Comparison of ENCODE assay signal across 1 cellular context in the genomic region with DNA sequence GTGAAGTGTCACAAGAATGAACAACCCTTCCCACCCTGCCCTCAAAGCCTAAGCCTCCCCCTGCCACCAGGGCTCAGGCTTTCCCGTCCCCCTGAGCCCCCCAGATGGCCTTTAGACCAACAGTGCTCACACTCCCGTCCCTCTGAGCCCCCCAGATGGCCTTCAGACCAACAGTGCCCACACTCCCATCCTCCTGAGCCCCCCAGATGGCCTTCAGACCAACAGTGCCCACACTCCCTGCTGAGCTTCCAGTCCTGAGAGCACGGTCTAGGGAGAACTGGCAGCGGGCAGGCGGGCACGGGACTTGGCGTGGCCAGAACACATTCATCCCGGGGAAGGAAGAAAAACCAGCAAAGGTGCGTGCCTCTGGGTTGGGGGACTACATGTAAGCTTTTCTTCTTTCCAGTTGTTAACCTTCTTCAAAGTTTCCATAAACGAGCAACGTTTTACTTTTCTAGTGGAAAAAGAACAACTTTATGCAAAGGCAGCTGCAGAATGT.
TF ChIP-seq lines count a peak whose summit lies in the region.

No MANE protein-coding gene starts in this region.

TF ChIP-seq in H1, 55 proteins besides CTCF, POLR2A, EP300 and RAD21:
- TF ChIP-seq SIX5 (IDR thresholded peaks at IDR 0.05; ENCODE audit: low read depth, low read length): no peak
- TF ChIP-seq JUN (IDR thresholded peaks at IDR 0.05; ENCODE audit: low read depth, low read length): no peak
- TF ChIP-seq BRCA1 (IDR thresholded peaks at IDR 0.05; ENCODE audit: low read depth, low read length): no peak
- TF ChIP-seq E2F6 (IDR thresholded peaks at IDR 0.05): no peak
- no peak for TF ChIP-seq EGR1 (IDR thresholded peaks at IDR 0.05; ENCODE audit: borderline replicate concordance, low read depth, low read length)
- no peak for TF ChIP-seq POU5F1 (IDR thresholded peaks at IDR 0.05; ENCODE audit: low read depth, low read length)
- TF ChIP-seq TCF12 (IDR thresholded peaks at IDR 0.05; ENCODE audit: low read depth, low read length): no peak
- TF ChIP-seq, protein P1, sequence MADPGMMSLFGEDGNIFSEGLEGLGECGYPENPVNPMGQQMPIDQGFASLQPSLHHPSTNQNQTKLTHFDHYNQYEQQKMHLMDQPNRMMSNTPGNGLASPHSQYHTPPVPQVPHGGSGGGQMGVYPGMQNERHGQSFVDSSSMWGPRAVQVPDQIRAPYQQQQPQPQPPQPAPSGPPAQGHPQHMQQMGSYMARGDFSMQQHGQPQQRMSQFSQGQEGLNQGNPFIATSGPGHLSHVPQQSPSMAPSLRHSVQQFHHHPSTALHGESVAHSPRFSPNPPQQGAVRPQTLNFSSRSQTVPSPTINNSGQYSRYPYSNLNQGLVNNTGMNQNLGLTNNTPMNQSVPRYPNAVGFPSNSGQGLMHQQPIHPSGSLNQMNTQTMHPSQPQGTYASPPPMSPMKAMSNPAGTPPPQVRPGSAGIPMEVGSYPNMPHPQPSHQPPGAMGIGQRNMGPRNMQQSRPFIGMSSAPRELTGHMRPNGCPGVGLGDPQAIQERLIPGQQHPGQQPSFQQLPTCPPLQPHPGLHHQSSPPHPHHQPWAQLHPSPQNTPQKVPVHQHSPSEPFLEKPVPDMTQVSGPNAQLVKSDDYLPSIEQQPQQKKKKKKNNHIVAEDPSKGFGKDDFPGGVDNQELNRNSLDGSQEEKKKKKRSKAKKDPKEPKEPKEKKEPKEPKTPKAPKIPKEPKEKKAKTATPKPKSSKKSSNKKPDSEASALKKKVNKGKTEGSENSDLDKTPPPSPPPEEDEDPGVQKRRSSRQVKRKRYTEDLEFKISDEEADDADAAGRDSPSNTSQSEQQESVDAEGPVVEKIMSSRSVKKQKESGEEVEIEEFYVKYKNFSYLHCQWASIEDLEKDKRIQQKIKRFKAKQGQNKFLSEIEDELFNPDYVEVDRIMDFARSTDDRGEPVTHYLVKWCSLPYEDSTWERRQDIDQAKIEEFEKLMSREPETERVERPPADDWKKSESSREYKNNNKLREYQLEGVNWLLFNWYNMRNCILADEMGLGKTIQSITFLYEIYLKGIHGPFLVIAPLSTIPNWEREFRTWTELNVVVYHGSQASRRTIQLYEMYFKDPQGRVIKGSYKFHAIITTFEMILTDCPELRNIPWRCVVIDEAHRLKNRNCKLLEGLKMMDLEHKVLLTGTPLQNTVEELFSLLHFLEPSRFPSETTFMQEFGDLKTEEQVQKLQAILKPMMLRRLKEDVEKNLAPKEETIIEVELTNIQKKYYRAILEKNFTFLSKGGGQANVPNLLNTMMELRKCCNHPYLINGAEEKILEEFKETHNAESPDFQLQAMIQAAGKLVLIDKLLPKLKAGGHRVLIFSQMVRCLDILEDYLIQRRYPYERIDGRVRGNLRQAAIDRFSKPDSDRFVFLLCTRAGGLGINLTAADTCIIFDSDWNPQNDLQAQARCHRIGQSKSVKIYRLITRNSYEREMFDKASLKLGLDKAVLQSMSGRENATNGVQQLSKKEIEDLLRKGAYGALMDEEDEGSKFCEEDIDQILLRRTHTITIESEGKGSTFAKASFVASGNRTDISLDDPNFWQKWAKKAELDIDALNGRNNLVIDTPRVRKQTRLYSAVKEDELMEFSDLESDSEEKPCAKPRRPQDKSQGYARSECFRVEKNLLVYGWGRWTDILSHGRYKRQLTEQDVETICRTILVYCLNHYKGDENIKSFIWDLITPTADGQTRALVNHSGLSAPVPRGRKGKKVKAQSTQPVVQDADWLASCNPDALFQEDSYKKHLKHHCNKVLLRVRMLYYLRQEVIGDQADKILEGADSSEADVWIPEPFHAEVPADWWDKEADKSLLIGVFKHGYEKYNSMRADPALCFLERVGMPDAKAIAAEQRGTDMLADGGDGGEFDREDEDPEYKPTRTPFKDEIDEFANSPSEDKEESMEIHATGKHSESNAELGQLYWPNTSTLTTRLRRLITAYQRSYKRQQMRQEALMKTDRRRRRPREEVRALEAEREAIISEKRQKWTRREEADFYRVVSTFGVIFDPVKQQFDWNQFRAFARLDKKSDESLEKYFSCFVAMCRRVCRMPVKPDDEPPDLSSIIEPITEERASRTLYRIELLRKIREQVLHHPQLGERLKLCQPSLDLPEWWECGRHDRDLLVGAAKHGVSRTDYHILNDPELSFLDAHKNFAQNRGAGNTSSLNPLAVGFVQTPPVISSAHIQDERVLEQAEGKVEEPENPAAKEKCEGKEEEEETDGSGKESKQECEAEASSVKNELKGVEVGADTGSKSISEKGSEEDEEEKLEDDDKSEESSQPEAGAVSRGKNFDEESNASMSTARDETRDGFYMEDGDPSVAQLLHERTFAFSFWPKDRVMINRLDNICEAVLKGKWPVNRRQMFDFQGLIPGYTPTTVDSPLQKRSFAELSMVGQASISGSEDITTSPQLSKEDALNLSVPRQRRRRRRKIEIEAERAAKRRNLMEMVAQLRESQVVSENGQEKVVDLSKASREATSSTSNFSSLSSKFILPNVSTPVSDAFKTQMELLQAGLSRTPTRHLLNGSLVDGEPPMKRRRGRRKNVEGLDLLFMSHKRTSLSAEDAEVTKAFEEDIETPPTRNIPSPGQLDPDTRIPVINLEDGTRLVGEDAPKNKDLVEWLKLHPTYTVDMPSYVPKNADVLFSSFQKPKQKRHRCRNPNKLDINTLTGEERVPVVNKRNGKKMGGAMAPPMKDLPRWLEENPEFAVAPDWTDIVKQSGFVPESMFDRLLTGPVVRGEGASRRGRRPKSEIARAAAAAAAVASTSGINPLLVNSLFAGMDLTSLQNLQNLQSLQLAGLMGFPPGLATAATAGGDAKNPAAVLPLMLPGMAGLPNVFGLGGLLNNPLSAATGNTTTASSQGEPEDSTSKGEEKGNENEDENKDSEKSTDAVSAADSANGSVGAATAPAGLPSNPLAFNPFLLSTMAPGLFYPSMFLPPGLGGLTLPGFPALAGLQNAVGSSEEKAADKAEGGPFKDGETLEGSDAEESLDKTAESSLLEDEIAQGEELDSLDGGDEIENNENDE (IDR thresholded peaks at IDR 0.05; ENCODE audit: insufficient replicate concordance, low read length): no peak
- TF ChIP-seq MAX (IDR thresholded peaks at IDR 0.05): no peak
- no peak for TF ChIP-seq SIRT6 (IDR thresholded peaks at IDR 0.05; ENCODE audit: low read length)
